13 cellular contexts compared by ENCODE assay signal in genomic region chr17:75614006-75614405, GRCh38. TPM values are rescaled to one million over a fixed set of nuclear protein-coding genes. Genes with fewer than 3 reads are reported as not detected.
DNase-seq lines count a peak whose midpoint lies in the region; ATAC-seq and TF ChIP-seq lines count a peak whose summit lies in the region.
"Had no signal": no experiment of that assay in that cellular context is flagged by ENCODE, and none has a peak within 500 bp of the region (broad histone marks: within the 10 kb centered on the region; RNA-seq: fewer than 3 reads in every experiment).

No MANE protein-coding gene starts in this region.

- peak; percentile 6 for TF ChIP-seq CTCF in DND-41 (IDR thresholded peaks at IDR 0.05; ENCODE audit: borderline replicate concordance, extremely low read depth, low read length, poor library complexity, severe bottlenecking)
- TF ChIP-seq CTCF in HCT116 (IDR thresholded peaks at IDR 0.05 in 2 of 3, conservative IDR thresholded peaks at IDR 0.05 in 1 of 3; ENCODE audit: borderline replicate concordance in 1 of 3, insufficient read depth in 1 of 3, low read depth in 2 of 3, low read length in 2 of 3): peak; percentile 65 to 91 (median 67); a peak in 5 of 6 replicates
- TF ChIP-seq CTCF in SK-N-SH (IDR thresholded peaks at IDR 0.05): peak; percentile 20; the same call in 1 of the 2 replicates
- peak; percentile 29 for TF ChIP-seq CTCF in kidney epithelial cell (IDR thresholded peaks at IDR 0.05; ENCODE audit: insufficient read depth, low read length, poor library complexity, severe bottlenecking)

- H3F3A ChIP-seq in SK-N-SH (replicated peaks; ENCODE audit: insufficient read depth): no peaks in the 10 kb centered on the region

- H3K4me3 ChIP-seq in DND-41 (ENCODE audit: low read depth in 1 of 2, low read length in 2 of 2) (no peak overlapping the region), HCT116 (replicated peaks in 1 of 2; ENCODE audit: low read depth in 1 of 2, low read length in 2 of 2) (no peak overlapping the region), SK-N-SH (ENCODE audit: low read depth in 2 of 2, low read length in 1 of 2) (no peak overlapping the region), kidney epithelial cell (ENCODE audit: low read depth, low read length) (no peak overlapping the region)

- no peak for TF ChIP-seq POLR2A in HCT116 (IDR thresholded peaks at IDR 0.05; ENCODE audit: borderline replicate concordance, extremely low read depth, insufficient read depth, insufficient read length)

- TF ChIP-seq RAD21 in HCT116 (IDR thresholded peaks at IDR 0.05; ENCODE audit: low read depth) (peak; percentile 86), SK-N-SH (IDR thresholded peaks at IDR 0.05; ENCODE audit: low read length) (no peak)

- CTCF ChIA-PET in HCT116 (lab: Charles Lee) (interaction anchor here (6.2 kb wide), 1 partner anchor 19 kb away, joined by 43 read pairs; the partner anchor contains the start of gene SMIM5), SK-N-SH (lab: Yijun Ruan, JAX) (interaction anchor here (0.9 to 37.9 kb wide), 7 partner anchors 9 to 135 kb away, joined by 3 to 1189 read pairs (median 18); partner anchors contain the start of gene SMIM5)

- H3K9me3 ChIP-seq in DND-41 (ENCODE audit: insufficient read depth, low read length, severe bottlenecking) (no peaks in the 10 kb centered on the region), HCT116 (ENCODE audit: control insufficient read depth in 1 of 2, insufficient read depth in 1 of 2, low read depth in 1 of 2, low read length in 2 of 2) (no peaks in the 10 kb centered on the region), SK-N-SH (no peaks in the 10 kb centered on the region)

- H3K27ac ChIP-seq in DND-41 (ENCODE audit: low read length): no peak overlapping the region
- H3K27ac ChIP-seq in HCT116 (ENCODE audit: low read depth, low read length): no peak overlapping the region
- H3K27ac ChIP-seq in SK-N-SH (ENCODE audit: low read depth in 2 of 2, low read length in 1 of 2): no peak overlapping the region

- H3K9me2 ChIP-seq in HCT116 (ENCODE audit: insufficient read depth) (no peaks in the 10 kb centered on the region), SK-N-SH (no peaks in the 10 kb centered on the region)

- intact Hi-C loops in HCT116 (cut with micrococcal nuclease): no loop called here

- DNase-seq in DND-41: no peak
- no peak for DNase-seq in HCT116 (ENCODE audit: low read depth, low spot score)
- peak; percentile 78 for DNase-seq in SK-N-SH
- DNase-seq in kidney epithelial cell (ENCODE audit: low read depth): no peak
- DNase-seq in COLO668 (lab: John Stamatoyannopoulos, UW; ENCODE audit: unreplicated experiment): no peak
- DNase-seq in NOMO-1 treated with DMSO at 0.1 percent for 48 hours (lab: John Stamatoyannopoulos, UW; ENCODE audit: unreplicated experiment): no peak
- DNase-seq: activated CD4-positive, alpha-beta T cell treated with anti-CD3 and anti-CD28 coated beads, Interleukin-2, amount 50 U/mL, for 1 hour; CD4-positive, alpha-beta memory T cell; hypothalamus; NCI-H1436; NCI-H446 treated with DMSO at 0.1 percent for 48 hours had no signal

- H3K4me2 ChIP-seq in DND-41 (ENCODE audit: insufficient read depth, low read length) (no peak overlapping the region), HCT116 (ENCODE audit: low read length) (no peak overlapping the region), SK-N-SH (no peak overlapping the region)

- POLR2A ChIA-PET in HCT116 (lab: Charles Lee): no interaction called here
- POLR2A ChIA-PET in SK-N-SH (lab: Yijun Ruan, JAX): no interaction called here

- H3K79me2 ChIP-seq in DND-41 (ENCODE audit: insufficient read depth, low read length) (no peaks in the 10 kb centered on the region), HCT116 (ENCODE audit: insufficient read depth, low read length) (no peaks in the 10 kb centered on the region), SK-N-SH (ENCODE audit: insufficient read depth) (no peaks in the 10 kb centered on the region)

- H3K9ac ChIP-seq in DND-41 (ENCODE audit: low read depth, low read length) (no peak overlapping the region), HCT116 (ENCODE audit: low read length) (no peak overlapping the region), SK-N-SH (no peak overlapping the region)

- H3K27me3 ChIP-seq in DND-41 (ENCODE audit: insufficient read depth, low read length, poor library complexity) (no peaks in the 10 kb centered on the region), HCT116 (ENCODE audit: insufficient read depth, low read length) (no peaks in the 10 kb centered on the region), SK-N-SH (ENCODE audit: insufficient read depth) (no peaks in the 10 kb centered on the region), kidney epithelial cell (ENCODE audit: control insufficient read depth, insufficient read depth, low read length) (peaks cover 5% of the 10 kb centered on the region)

- no TSS peak for BruUV-seq in HCT116 (replicated peaks; lab: Mats Ljungman, UMichigan)

- H2AFZ ChIP-seq in DND-41 (ENCODE audit: low read depth, low read length): no peak overlapping the region
- no peak overlapping the region for H2AFZ ChIP-seq in HCT116 (ENCODE audit: low read depth, low read length, poor library complexity, severe bottlenecking)
- H2AFZ ChIP-seq in SK-N-SH (ENCODE audit: low read depth): no peak overlapping the region

- H4K20me1 ChIP-seq in DND-41 (ENCODE audit: insufficient read depth, low read length) (no peaks in the 10 kb centered on the region), HCT116 (ENCODE audit: insufficient read depth) (no peaks in the 10 kb centered on the region), SK-N-SH (ENCODE audit: insufficient read depth) (no peaks in the 10 kb centered on the region)

- H3K4me1 ChIP-seq in DND-41 (ENCODE audit: insufficient read depth, low read length): no peaks in the 10 kb centered on the region
- H3K4me1 ChIP-seq in HCT116 (ENCODE audit: control insufficient read depth in 1 of 2, insufficient read depth in 2 of 2, low read length in 2 of 2): peaks cover 24 to 45% of the 10 kb centered on the region in 2 experiments
- no peaks in the 10 kb centered on the region for H3K4me1 ChIP-seq in SK-N-SH (ENCODE audit: control insufficient read depth in 1 of 2, insufficient read depth in 2 of 2, low read depth in 1 of 2, low read length in 1 of 2)

- H3K36me3 ChIP-seq in DND-41 (ENCODE audit: insufficient read depth, low read length) (no peaks in the 10 kb centered on the region), HCT116 (ENCODE audit: control insufficient read depth in 1 of 2, insufficient read depth in 2 of 2, low read length in 2 of 2) (no peaks in the 10 kb centered on the region), SK-N-SH (replicated peaks in 1 of 2; ENCODE audit: control insufficient read depth in 1 of 2, insufficient read depth in 2 of 2, low read length in 1 of 2) (no peaks in the 10 kb centered on the region), kidney epithelial cell (ENCODE audit: control insufficient read depth, insufficient read depth, low read length) (no peaks in the 10 kb centered on the region)

- RAD21 ChIA-PET in HCT116 (lab: Charles Lee; ENCODE audit: low non-redundant PET in 1 of 2, low total read pairs in 2 of 2, uncharacterized antibody in 2 of 2, unreplicated experiment in 2 of 2): no interaction called here

- 71% methylated on average over 2 of the region's 12 CpGs for WGBS in SK-N-SH (ENCODE audit: low lambda C conversion rate)

- TF ChIP-seq EP300 in SK-N-SH (IDR thresholded peaks at IDR 0.05; ENCODE audit: borderline replicate concordance in 1 of 2, low read depth in 1 of 2, low read length in 1 of 2): no peak

- ATAC-seq in DND-41 (ENCODE audit: insufficient read depth, low read depth) (no peak), HCT116 (peak; percentile 77), HG02885 (IDR thresholded peaks at IDR 0.05; ENCODE audit: poor library complexity, unreplicated experiment) (no peak), GM21529 (IDR thresholded peaks at IDR 0.05; ENCODE audit: unreplicated experiment) (no peak)

TF ChIP-seq in HCT116, 20 proteins besides CTCF, POLR2A, EP300 and RAD21:
- TF ChIP-seq YY1 (IDR thresholded peaks at IDR 0.05; ENCODE audit: extremely low read depth, insufficient replicate concordance, low read depth, low read length) (peak; percentile 12), MAX (IDR thresholded peaks at IDR 0.05) (no peak)

TF ChIP-seq in SK-N-SH, 30 proteins besides CTCF, POLR2A, EP300 and RAD21 (continues in another document):
- TF ChIP-seq GATA2 (CRISPR knock-in tag; IDR thresholded peaks at IDR 0.05) (no peak), RFX5 (IDR thresholded peaks at IDR 0.05; ENCODE audit: low read length) (no peak), IRF3 (IDR thresholded peaks at IDR 0.05; ENCODE audit: low read depth, low read length) (no peak)

RNA-seq across cellular contexts. Expression of gene SMIM5, which starts 19.2 kb away (rescaled TPM):
- total RNA-seq in HCT116 (2021; ENCODE audit: unreplicated experiment) (0.12 TPM), kidney epithelial cell (0.89 and 1.7 TPM in 2 replicates)
- polyA plus RNA-seq in HCT116 (2012): 0.79 and 1.0 TPM in 2 replicates
- 0.02 TPM in 1 of 2 replicates, not detected in the other for polyA plus RNA-seq in SK-N-SH (2012; rRNA removed)
- polyA plus RNA-seq in SK-N-SH (2012; cell fraction: cytosol; rRNA removed): not detected in 2 replicates
- 0.14 and 0.39 TPM in 2 replicates for polyA plus RNA-seq in SK-N-SH (2012; cell fraction: nucleus; rRNA removed)
- total RNA-seq: CD4-positive, alpha-beta memory T cell had no signal
- polyA plus RNA-seq: CD4-positive, alpha-beta memory T cell had no signal

RNA-seq across cellular contexts. Expression of gene MYO15B, which starts 26.4 kb away (rescaled TPM):
- 30.3 TPM for total RNA-seq in HCT116 (2021; ENCODE audit: unreplicated experiment)
- 24.7 and 39.5 TPM in 2 replicates for polyA plus RNA-seq in HCT116 (2012)
- polyA plus RNA-seq in SK-N-SH (2012; rRNA removed): 9.7 and 10.3 TPM in 2 replicates
- 1.2 and 2.0 TPM in 2 replicates for polyA plus RNA-seq in SK-N-SH (2012; cell fraction: cytosol; rRNA removed)
- polyA plus RNA-seq in SK-N-SH (2012; cell fraction: nucleus; rRNA removed): 82.9 and 131 TPM in 2 replicates
- total RNA-seq in kidney epithelial cell: 4.3 and 5.9 TPM in 2 replicates

RNA-seq across cellular contexts. Expression of gene RECQL5, which starts 52.9 kb away (rescaled TPM):
- total RNA-seq in HCT116 (2021; ENCODE audit: unreplicated experiment): 83.3 TPM
- 55.3 and 61.6 TPM in 2 replicates for polyA plus RNA-seq in HCT116 (2012)
- 22.5 and 25.3 TPM in 2 replicates for polyA plus RNA-seq in SK-N-SH (2012; rRNA removed)
- 8.8 and 11.4 TPM in 2 replicates for polyA plus RNA-seq in SK-N-SH (2012; cell fraction: cytosol; rRNA removed)
- polyA plus RNA-seq in SK-N-SH (2012; cell fraction: nucleus; rRNA removed): 179 and 199 TPM in 2 replicates
- 18.7 and 29.5 TPM in 2 replicates for total RNA-seq in kidney epithelial cell

RNA-seq across cellular contexts. Expression of gene SAP30BP, which starts 53.1 kb away (rescaled TPM):
- total RNA-seq in HCT116 (2021; ENCODE audit: unreplicated experiment) (149 TPM), kidney epithelial cell (58.6 and 59.6 TPM in 2 replicates)
- polyA plus RNA-seq in HCT116 (2012): 107 and 111 TPM in 2 replicates
- polyA plus RNA-seq in SK-N-SH (2012; rRNA removed): 145 and 158 TPM in 2 replicates
- polyA plus RNA-seq in SK-N-SH (2012; cell fraction: cytosol; rRNA removed): 103 and 121 TPM in 2 replicates
- 387 and 410 TPM in 2 replicates for polyA plus RNA-seq in SK-N-SH (2012; cell fraction: nucleus; rRNA removed)

Comparison
In these comparisons a context has a peak if more than half of its experiments do, and no peak if none do; other contexts are left out.
1. CTCF ChIP-seq: peak in every context shown above with its lines; median percentile 67 in HCT116; 29 in kidney epithelial cell; 20 in SK-N-SH; 6 in DND-41.